26 cellular contexts compared by ENCODE assay signal in the genomic region with DNA sequence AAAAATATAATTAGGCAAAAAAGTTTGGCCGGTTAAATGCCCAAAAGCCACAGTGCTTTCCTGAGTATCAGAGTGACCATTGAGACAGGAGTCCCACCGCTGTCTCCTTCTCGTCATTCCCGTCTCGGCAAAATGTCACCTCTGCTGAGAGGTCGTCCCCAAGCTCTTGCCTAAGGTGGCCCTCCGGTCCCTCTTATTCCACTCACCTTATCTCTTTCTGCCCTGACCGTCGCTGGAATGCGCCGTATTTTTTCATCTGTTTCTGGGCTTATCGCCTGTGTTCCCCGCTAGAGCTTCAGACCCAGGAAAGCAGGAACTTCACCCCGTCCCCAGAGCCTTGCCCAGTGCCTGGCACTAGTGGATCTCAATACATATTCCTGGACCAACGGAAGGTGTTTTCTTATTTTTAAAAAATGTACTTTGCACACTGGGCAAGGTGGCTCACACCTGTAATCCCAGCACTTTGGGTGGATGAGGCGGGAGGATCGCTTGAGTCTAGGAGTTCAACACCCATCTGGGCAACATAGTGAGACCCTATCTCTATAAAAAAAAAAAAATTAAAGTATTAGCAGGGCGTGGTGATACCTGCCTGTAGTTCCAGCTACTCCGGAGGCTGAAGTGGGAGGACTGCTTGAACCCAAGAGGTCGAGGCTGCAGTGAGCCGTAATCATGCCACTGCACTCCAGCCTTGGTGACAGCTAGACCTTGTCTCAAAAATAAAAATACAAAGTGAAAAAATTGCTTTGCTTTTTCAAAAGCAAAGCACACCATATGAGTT.
DNase-seq lines count a peak whose midpoint lies in the region; ATAC-seq, FAIRE-seq and TF ChIP-seq lines count a peak whose summit lies in the region.
"Had no signal": no experiment of that assay in that cellular context is flagged by ENCODE, and none has a peak within 500 bp of the region (broad histone marks: within the 10 kb centered on the region; RNA-seq: fewer than 3 reads in every experiment).

No MANE protein-coding gene starts in this region.

- H3K4me1 ChIP-seq in Loucy (ENCODE audit: insufficient read depth, low read length, poor library complexity, severe bottlenecking) (peaks cover 25% of the 10 kb centered on the region), small intestine (ENCODE audit: control insufficient read depth in 2 of 2, insufficient read depth in 1 of 2, low read depth in 1 of 2, low read length in 1 of 2) (peaks cover 8 to 9% of the 10 kb centered on the region in 2 donors), prostate gland (replicated peaks) (peaks cover 18% of the 10 kb centered on the region)
- H3K4me1 ChIP-seq: HAP-1 had no signal

- no peak for TF ChIP-seq POLR2A in prostate gland (IDR thresholded peaks at IDR 0.05)

- no peak for DNase-seq in activated naive CD8-positive, alpha-beta T cell treated with anti-CD3 and anti-CD28 coated beads, Interleukin-2, amount 10 ng/mL, durations not matched to agents 7 days and 5 days
- no peak for DNase-seq in activated naive CD8-positive, alpha-beta T cell treated with anti-CD3 and anti-CD28 coated beads, Interleukin-2, amount 50 U/mL, for 24 hours
- DNase-seq in endothelial cell (ENCODE audit: low spot score): no peak
- peak; percentile 44 for DNase-seq in small intestine
- no peak for DNase-seq in NCI-H524 (lab: John Stamatoyannopoulos, UW)
- DNase-seq in activated CD4-positive, CD25-positive, alpha-beta regulatory T cell treated with anti-CD3 and anti-CD28 coated beads, Interleukin-2, amount 50 U/mL, for 72 hours: no peak
- no peak for DNase-seq in prostate gland (ENCODE audit: low spot score)
- DNase-seq: activated T-cell treated with anti-CD3 and anti-CD28 coated beads, Interleukin-2, amount 50 U/mL, for 4 hours; DMS79; IMR-90; left cardiac atrium; NCI-H1417 treated with DMSO at 0.1 percent for 48 hours; NCI-H524 treated with DMSO at 0.1 percent for 48 hours; SJCRH30 had no signal

- H3K4me1 Mint-ChIP-seq in activated naive CD8-positive, alpha-beta T cell treated with anti-CD3 and anti-CD28 coated beads, Interleukin-2, amount 10 ng/mL, durations not matched to agents 7 days and 5 days: peaks cover 62% of the 10 kb centered on the region
- H3K4me1 Mint-ChIP-seq in activated naive CD8-positive, alpha-beta T cell treated with anti-CD3 and anti-CD28 coated beads, Interleukin-2, amount 50 U/mL, for 24 hours: peaks cover 50% of the 10 kb centered on the region
- H3K4me1 Mint-ChIP-seq in endothelial cell (ENCODE audit: unreplicated experiment): peaks cover 42% of the 10 kb centered on the region
- H3K4me1 Mint-ChIP-seq: memory B cell had no signal

- ATAC-seq in activated naive CD8-positive, alpha-beta T cell treated with anti-CD3 and anti-CD28 coated beads, Interleukin-2, amount 10 ng/mL, durations not matched to agents 7 days and 5 days (ENCODE audit: low read depth): no peak
- ATAC-seq in activated naive CD8-positive, alpha-beta T cell treated with anti-CD3 and anti-CD28 coated beads, Interleukin-2, amount 50 U/mL, for 24 hours: no peak
- ATAC-seq: activated T-cell treated with anti-CD3 and anti-CD28 coated beads, Interleukin-2, amount 50 U/mL, for 4 hours; Panc1 had no signal

- H3K36me3 ChIP-seq in Loucy (ENCODE audit: insufficient read depth, low read length) (no peaks in the 10 kb centered on the region), small intestine (ENCODE audit: control insufficient read depth in 2 of 2, insufficient read depth in 2 of 2, low read length in 2 of 2) (no peaks in the 10 kb centered on the region), prostate gland (no peaks in the 10 kb centered on the region)
- H3K36me3 ChIP-seq: brain microvascular endothelial cell, HAP-1, SJCRH30, thyroid gland had no signal

- no peaks in the 10 kb centered on the region for H4K20me1 ChIP-seq in Loucy (ENCODE audit: insufficient read depth, low read length, poor library complexity, severe bottlenecking)

- no peaks in the 10 kb centered on the region for H3K36me3 Mint-ChIP-seq in activated naive CD8-positive, alpha-beta T cell treated with anti-CD3 and anti-CD28 coated beads, Interleukin-2, amount 10 ng/mL, durations not matched to agents 7 days and 5 days
- H3K36me3 Mint-ChIP-seq in activated naive CD8-positive, alpha-beta T cell treated with anti-CD3 and anti-CD28 coated beads, Interleukin-2, amount 50 U/mL, for 24 hours (ENCODE audit: low read depth): no peaks in the 10 kb centered on the region
- H3K36me3 Mint-ChIP-seq in endothelial cell (ENCODE audit: low read depth, unreplicated experiment): no peaks in the 10 kb centered on the region
- H3K36me3 Mint-ChIP-seq: T-cell had no signal

- peak overlapping the region; percentile 30 for H3K4me3 Mint-ChIP-seq in activated naive CD8-positive, alpha-beta T cell treated with anti-CD3 and anti-CD28 coated beads, Interleukin-2, amount 10 ng/mL, durations not matched to agents 7 days and 5 days
- no peak overlapping the region for H3K4me3 Mint-ChIP-seq in activated naive CD8-positive, alpha-beta T cell treated with anti-CD3 and anti-CD28 coated beads, Interleukin-2, amount 50 U/mL, for 24 hours
- no peak overlapping the region for H3K4me3 Mint-ChIP-seq in endothelial cell (ENCODE audit: unreplicated experiment)
- H3K4me3 Mint-ChIP-seq: memory B cell, nephron had no signal

- H3K9me3 ChIP-seq in Loucy (ENCODE audit: insufficient read depth, low read depth, low read length) (no peaks in the 10 kb centered on the region), small intestine (ENCODE audit: control insufficient read depth, low read depth) (no peaks in the 10 kb centered on the region), prostate gland (no peaks in the 10 kb centered on the region)
- H3K9me3 ChIP-seq: HAP-1, SJCRH30, thyroid gland had no signal

- no peaks in the 10 kb centered on the region for H3F3A ChIP-seq in Loucy (ENCODE audit: low read depth)

- H2AFZ ChIP-seq in Loucy (ENCODE audit: low read length): no peak overlapping the region

- no peak for FAIRE-seq in small intestine (lab: Jason Lieb, UNC)
- FAIRE-seq: colon, endometrium had no signal

- no peaks in the 10 kb centered on the region for H3K27me3 Mint-ChIP-seq in activated naive CD8-positive, alpha-beta T cell treated with anti-CD3 and anti-CD28 coated beads, Interleukin-2, amount 10 ng/mL, durations not matched to agents 7 days and 5 days
- H3K27me3 Mint-ChIP-seq in activated naive CD8-positive, alpha-beta T cell treated with anti-CD3 and anti-CD28 coated beads, Interleukin-2, amount 50 U/mL, for 24 hours: peaks cover 3% of the 10 kb centered on the region
- H3K27me3 Mint-ChIP-seq in endothelial cell (ENCODE audit: unreplicated experiment): peaks cover 9% of the 10 kb centered on the region
- H3K27me3 Mint-ChIP-seq: T-cell had no signal

- H3K79me2 ChIP-seq in Loucy (ENCODE audit: insufficient read depth, low read length): no peaks in the 10 kb centered on the region

- H3K27ac ChIP-seq in small intestine (ENCODE audit: low read depth in 1 of 2, low read length in 1 of 2) (peak overlapping the region; percentile 30 to 50), prostate gland (no peak overlapping the region)
- H3K27ac ChIP-seq: SJCRH30, VCaP had no signal

- peak overlapping the region; percentile 24 for H3K9ac ChIP-seq in Loucy (ENCODE audit: low read depth, low read length, poor library complexity, severe bottlenecking)

- peak overlapping the region; percentile 20 for H3K4me2 ChIP-seq in Loucy (ENCODE audit: low read depth, low read length, poor library complexity, severe bottlenecking)
- H3K4me2 ChIP-seq: smooth muscle cell had no signal

- WGBS in small intestine, 3 donors: 33 to 72% (median 47%) methylated on average over 21 of the region's 21 CpGs
- WGBS in prostate gland: 87% methylated on average over 21 of the region's 21 CpGs

- H3K4me3 ChIP-seq in Loucy (ENCODE audit: low read length, poor library complexity, severe bottlenecking): no peak overlapping the region
- H3K4me3 ChIP-seq in small intestine (ENCODE audit: low read depth in 1 of 2, low read length in 2 of 2): no peak overlapping the region
- no peak overlapping the region for H3K4me3 ChIP-seq in prostate gland
- H3K4me3 ChIP-seq: HAP-1, SJCRH30, smooth muscle cell, thyroid gland had no signal

- no peaks in the 10 kb centered on the region for H3K9me3 Mint-ChIP-seq in activated naive CD8-positive, alpha-beta T cell treated with anti-CD3 and anti-CD28 coated beads, Interleukin-2, amount 10 ng/mL, durations not matched to agents 7 days and 5 days
- H3K9me3 Mint-ChIP-seq in activated naive CD8-positive, alpha-beta T cell treated with anti-CD3 and anti-CD28 coated beads, Interleukin-2, amount 50 U/mL, for 24 hours: no peaks in the 10 kb centered on the region
- H3K9me3 Mint-ChIP-seq in endothelial cell (ENCODE audit: unreplicated experiment): no peaks in the 10 kb centered on the region
- H3K9me3 Mint-ChIP-seq: activated T-cell treated with anti-CD3 and anti-CD28 coated beads, Interleukin-2, amount 50 U/mL, for 4 hours; nephron; T-cell had no signal

- intact Hi-C loops in prostate gland (cut with DNase I): no loop called here

- TF ChIP-seq CTCF in Loucy (conservative IDR thresholded peaks at IDR 0.05; ENCODE audit: low read length) (no peak), endothelial cell (IDR thresholded peaks at IDR 0.05; ENCODE audit: unreplicated experiment) (no peak), prostate gland (IDR thresholded peaks at IDR 0.05) (no peak)

- no peaks in the 10 kb centered on the region for H3K9me2 ChIP-seq in Loucy (replicated peaks; ENCODE audit: low read depth, low read length)

- POLR2A ChIA-PET in activated naive CD8-positive, alpha-beta T cell treated with anti-CD3 and anti-CD28 coated beads, Interleukin-2, amount 10 ng/mL, durations not matched to agents 7 days and 5 days (lab: Charles Lee): interaction anchor here (1.5 to 1.7 kb wide), 3 partner anchors 49 to 197 kb away, joined by 3 to 11 read pairs (median 4); partner anchors contain the start of gene CEBPB

- H3K27me3 ChIP-seq in Loucy (ENCODE audit: insufficient read depth, low read length, poor library complexity, severe bottlenecking) (no peaks in the 10 kb centered on the region), small intestine (ENCODE audit: control insufficient read depth in 2 of 2, insufficient read depth in 2 of 2, low read length in 2 of 2) (no peaks in the 10 kb centered on the region), prostate gland (replicated peaks; ENCODE audit: insufficient read depth) (no peaks in the 10 kb centered on the region)
- H3K27me3 ChIP-seq: brain microvascular endothelial cell, thyroid gland had no signal

- no peak overlapping the region for H3K27ac Mint-ChIP-seq in activated naive CD8-positive, alpha-beta T cell treated with anti-CD3 and anti-CD28 coated beads, Interleukin-2, amount 10 ng/mL, durations not matched to agents 7 days and 5 days
- H3K27ac Mint-ChIP-seq in activated naive CD8-positive, alpha-beta T cell treated with anti-CD3 and anti-CD28 coated beads, Interleukin-2, amount 50 U/mL, for 24 hours: no peak overlapping the region
- peak overlapping the region; percentile 15 for H3K27ac Mint-ChIP-seq in endothelial cell (ENCODE audit: unreplicated experiment)
- H3K27ac Mint-ChIP-seq: memory B cell, nephron had no signal

Comparison
In these comparisons a context has a peak if more than half of its experiments do, and no peak if none do; other contexts are left out.
1. H3K27ac ChIP-seq: peak in small intestine (2 of 2); none in prostate gland (0 of 2).